Comparison of ENCODE assay signal across 6 cellular contexts in the genomic region with DNA sequence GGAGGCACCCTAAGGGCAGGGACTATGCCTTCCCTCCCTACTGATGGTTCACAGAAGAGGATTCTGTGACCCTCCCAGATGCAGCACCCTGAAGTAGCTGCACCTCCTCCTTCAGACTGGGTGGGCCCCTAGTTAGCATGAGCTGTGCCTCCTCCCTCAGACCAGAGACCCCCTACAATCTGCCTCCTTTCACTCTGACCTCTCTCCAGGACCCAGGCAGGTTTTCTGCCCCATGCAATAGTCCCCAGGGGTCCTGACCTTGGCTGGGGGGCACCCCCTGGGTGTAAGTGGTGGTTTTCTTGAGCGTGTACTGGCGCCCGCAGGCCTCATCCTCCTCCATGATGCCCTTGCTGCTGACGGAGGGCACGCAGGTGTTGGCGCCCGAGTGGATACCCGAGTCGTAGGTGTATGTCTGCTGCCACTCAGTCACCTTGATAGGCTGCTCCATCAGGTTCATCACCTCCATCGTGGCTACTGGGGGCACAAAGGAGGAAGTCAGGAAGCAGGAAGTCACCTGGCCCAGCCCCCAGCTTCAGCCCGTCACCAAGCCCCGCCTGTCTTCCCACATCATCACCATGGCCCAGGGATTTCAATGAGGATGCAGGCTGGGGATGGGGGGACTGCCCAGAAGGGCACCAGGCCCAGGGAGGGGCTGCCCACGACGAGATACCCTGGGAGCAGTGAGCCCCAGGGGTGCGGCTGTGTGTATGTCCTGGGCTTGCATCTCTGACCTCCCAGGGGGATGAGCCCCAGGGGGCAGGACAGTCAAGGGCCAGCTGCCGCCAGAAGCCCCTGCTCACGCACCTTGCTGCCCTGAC. TPM values are rescaled to one million over a fixed set of nuclear protein-coding genes. Genes with fewer than 3 reads are reported as not detected.
DNase-seq lines count a peak whose midpoint lies in the region; ATAC-seq and TF ChIP-seq lines count a peak whose summit lies in the region.
"Had no signal": no experiment of that assay in that cellular context is flagged by ENCODE, and none has a peak within 500 bp of the region (broad histone marks: within the 10 kb centered on the region; RNA-seq: fewer than 3 reads in every experiment).

No MANE protein-coding gene starts in this region.

- no peaks in the 10 kb centered on the region for H3K4me1 Mint-ChIP-seq in stimulated activated naive CD8-positive, alpha-beta T cell treated with anti-CD3 and anti-CD28 coated beads, Interleukin-15, Interleukin-2, amounts not matched to agents 100 ng/mL and 50 ng/mL, for 24 hours (ENCODE audit: low read depth)
- H3K4me1 Mint-ChIP-seq in stimulated activated naive CD8-positive, alpha-beta T cell treated with anti-CD3 and anti-CD28 coated beads, Interleukin-15, amount 100 ng/mL, for 72 hours = peaks cover 7% of the 10 kb centered on the region

- peaks cover 65% of the 10 kb centered on the region for H3K4me1 ChIP-seq in vagina

- H3K36me3 ChIP-seq in vagina = peaks cover 0 to 39% of the 10 kb centered on the region in 2 donors

- no peak overlapping the region for H3K4me3 Mint-ChIP-seq in stimulated activated naive CD8-positive, alpha-beta T cell treated with anti-CD3 and anti-CD28 coated beads, Interleukin-15, Interleukin-2, amounts not matched to agents 100 ng/mL and 50 ng/mL, for 24 hours
- H3K4me3 Mint-ChIP-seq in stimulated activated naive CD8-positive, alpha-beta T cell treated with anti-CD3 and anti-CD28 coated beads, Interleukin-15, amount 100 ng/mL, for 72 hours = peak overlapping the region in 1 of 2 donors; percentile 22

- no peak overlapping the region for H3K4me3 ChIP-seq in vagina

- no peaks in the 10 kb centered on the region for H3K27me3 ChIP-seq in vagina

- H3K36me3 Mint-ChIP-seq in stimulated activated naive CD8-positive, alpha-beta T cell treated with anti-CD3 and anti-CD28 coated beads, Interleukin-15, Interleukin-2, amounts not matched to agents 100 ng/mL and 50 ng/mL, for 24 hours (ENCODE audit: low read depth) = no peaks in the 10 kb centered on the region

- H3K27ac ChIP-seq in vagina = peak overlapping the region; percentile 85

- TF ChIP-seq CTCF in vagina (IDR thresholded peaks at IDR 0.05) = no peak

- no peaks in the 10 kb centered on the region for H3K27me3 Mint-ChIP-seq in stimulated activated naive CD8-positive, alpha-beta T cell treated with anti-CD3 and anti-CD28 coated beads, Interleukin-15, Interleukin-2, amounts not matched to agents 100 ng/mL and 50 ng/mL, for 24 hours
- H3K27me3 Mint-ChIP-seq in stimulated activated naive CD8-positive, alpha-beta T cell treated with anti-CD3 and anti-CD28 coated beads, Interleukin-15, amount 100 ng/mL, for 72 hours = no peaks in the 10 kb centered on the region

- intact Hi-C loops in vagina (cut with DNase I) = no loop called here

- DNase-seq in stimulated activated naive CD8-positive, alpha-beta T cell treated with anti-CD3 and anti-CD28 coated beads, Interleukin-15, amount 100 ng/mL, for 72 hours = no peak
- DNase-seq in vagina (ENCODE audit: extremely low spot score in 2 of 2) = no peak
- DNase-seq in activated naive CD4-positive, alpha-beta T cell treated with anti-CD3 and anti-CD28 coated beads, Interleukin-2, amount 50 U/mL, for 16 hours = no peak
- DNase-seq: activated CD4-positive, CD25-positive, alpha-beta regulatory T cell had no signal

- ATAC-seq in stimulated activated naive CD8-positive, alpha-beta T cell treated with anti-CD3 and anti-CD28 coated beads, Interleukin-15, amount 100 ng/mL, for 72 hours = no peak

- no peak for TF ChIP-seq POLR2A in vagina (IDR thresholded peaks at IDR 0.05)

- no peaks in the 10 kb centered on the region for H3K9me3 Mint-ChIP-seq in stimulated activated naive CD8-positive, alpha-beta T cell treated with anti-CD3 and anti-CD28 coated beads, Interleukin-15, Interleukin-2, amounts not matched to agents 100 ng/mL and 50 ng/mL, for 24 hours
- H3K9me3 Mint-ChIP-seq in stimulated activated naive CD8-positive, alpha-beta T cell treated with anti-CD3 and anti-CD28 coated beads, Interleukin-15, amount 100 ng/mL, for 72 hours = no peaks in the 10 kb centered on the region

- peak overlapping the region; percentile 16 for H3K27ac Mint-ChIP-seq in stimulated activated naive CD8-positive, alpha-beta T cell treated with anti-CD3 and anti-CD28 coated beads, Interleukin-15, Interleukin-2, amounts not matched to agents 100 ng/mL and 50 ng/mL, for 24 hours
- H3K27ac Mint-ChIP-seq in stimulated activated naive CD8-positive, alpha-beta T cell treated with anti-CD3 and anti-CD28 coated beads, Interleukin-15, amount 100 ng/mL, for 72 hours = peak overlapping the region in 1 of 2 donors; percentile 33

- H3K9me3 ChIP-seq in vagina = no peaks in the 10 kb centered on the region

RNA-seq across cellular contexts. Expression of gene JUP, which starts 14.9 kb away (rescaled TPM):
- total RNA-seq in vagina = 589 TPM

RNA-seq across cellular contexts. Expression of gene HAP1, which starts 37.2 kb away (rescaled TPM):
- total RNA-seq in vagina = 1.2 TPM

RNA-seq across cellular contexts. Expression of gene P3H4, which starts 40.2 kb away (rescaled TPM):
- 11.5 TPM for total RNA-seq in vagina

RNA-seq across cellular contexts. Expression of gene FKBP10, which starts 41.2 kb away (rescaled TPM):
- total RNA-seq in vagina = 53.5 TPM

RNA-seq across cellular contexts. Expression of gene GAST, which starts 59.5 kb away (rescaled TPM):
- total RNA-seq in vagina = not detected
- total RNA-seq: fibroblast of villous mesenchyme had no signal
